In the genomic region with DNA sequence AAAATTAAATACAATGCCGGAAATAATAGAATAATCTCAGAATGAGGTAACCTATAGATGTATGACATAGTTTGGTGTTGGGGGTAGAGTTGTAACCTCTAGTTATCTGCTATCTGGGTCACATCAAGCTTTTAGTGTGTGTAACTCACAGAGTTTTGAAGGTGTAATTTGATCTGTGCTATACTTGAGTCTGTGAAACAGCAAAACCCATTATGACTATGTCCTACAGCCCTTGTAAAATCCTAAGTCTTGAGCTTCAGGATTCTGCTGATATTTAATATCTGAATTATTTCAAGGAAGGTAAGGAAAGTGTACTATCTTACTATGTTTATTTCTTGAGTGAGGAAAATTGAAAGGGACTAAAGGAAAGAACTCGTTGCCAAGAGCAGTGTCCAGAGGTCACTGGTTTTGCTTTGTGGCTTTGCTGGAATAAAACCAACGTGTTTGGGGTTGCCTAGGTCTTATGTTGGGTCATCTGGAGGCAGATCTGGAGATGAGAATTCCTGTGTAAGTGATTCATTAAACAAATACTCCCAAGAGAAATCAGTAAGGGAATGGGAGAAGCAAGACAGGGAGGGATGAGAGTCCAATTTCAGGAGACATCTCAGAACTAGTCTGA, we compare ENCODE assay signal across 1 cellular context.
A peak's percentile ranks its signal among the peaks of the same experiment; 100 is the strongest.
TF ChIP-seq lines count a peak whose summit lies in the region.

No MANE protein-coding gene starts in this region.

TF ChIP-seq in HEK293, 187 proteins besides CTCF, POLR2A, EP300 and RAD21 (continued from another document):
- TF ChIP-seq, protein P1, sequence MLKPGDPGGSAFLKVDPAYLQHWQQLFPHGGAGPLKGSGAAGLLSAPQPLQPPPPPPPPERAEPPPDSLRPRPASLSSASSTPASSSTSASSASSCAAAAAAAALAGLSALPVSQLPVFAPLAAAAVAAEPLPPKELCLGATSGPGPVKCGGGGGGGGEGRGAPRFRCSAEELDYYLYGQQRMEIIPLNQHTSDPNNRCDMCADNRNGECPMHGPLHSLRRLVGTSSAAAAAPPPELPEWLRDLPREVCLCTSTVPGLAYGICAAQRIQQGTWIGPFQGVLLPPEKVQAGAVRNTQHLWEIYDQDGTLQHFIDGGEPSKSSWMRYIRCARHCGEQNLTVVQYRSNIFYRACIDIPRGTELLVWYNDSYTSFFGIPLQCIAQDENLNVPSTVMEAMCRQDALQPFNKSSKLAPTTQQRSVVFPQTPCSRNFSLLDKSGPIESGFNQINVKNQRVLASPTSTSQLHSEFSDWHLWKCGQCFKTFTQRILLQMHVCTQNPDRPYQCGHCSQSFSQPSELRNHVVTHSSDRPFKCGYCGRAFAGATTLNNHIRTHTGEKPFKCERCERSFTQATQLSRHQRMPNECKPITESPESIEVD (tag by site-specific recombination; IDR thresholded peaks at IDR 0.05): 0 out of 2 replicates have a peak, but pooled peaks have one; percentile 8
- TF ChIP-seq ZNF16 (tag by site-specific recombination; IDR thresholded peaks at IDR 0.05; ENCODE audit: low read depth) (no peak), TRIM28 (IDR thresholded peaks at IDR 0.05; ENCODE audit: borderline replicate concordance, low read length) (peak; percentile 95)
